Comparison of ENCODE assay signal across 13 cellular contexts in the genomic region with DNA sequence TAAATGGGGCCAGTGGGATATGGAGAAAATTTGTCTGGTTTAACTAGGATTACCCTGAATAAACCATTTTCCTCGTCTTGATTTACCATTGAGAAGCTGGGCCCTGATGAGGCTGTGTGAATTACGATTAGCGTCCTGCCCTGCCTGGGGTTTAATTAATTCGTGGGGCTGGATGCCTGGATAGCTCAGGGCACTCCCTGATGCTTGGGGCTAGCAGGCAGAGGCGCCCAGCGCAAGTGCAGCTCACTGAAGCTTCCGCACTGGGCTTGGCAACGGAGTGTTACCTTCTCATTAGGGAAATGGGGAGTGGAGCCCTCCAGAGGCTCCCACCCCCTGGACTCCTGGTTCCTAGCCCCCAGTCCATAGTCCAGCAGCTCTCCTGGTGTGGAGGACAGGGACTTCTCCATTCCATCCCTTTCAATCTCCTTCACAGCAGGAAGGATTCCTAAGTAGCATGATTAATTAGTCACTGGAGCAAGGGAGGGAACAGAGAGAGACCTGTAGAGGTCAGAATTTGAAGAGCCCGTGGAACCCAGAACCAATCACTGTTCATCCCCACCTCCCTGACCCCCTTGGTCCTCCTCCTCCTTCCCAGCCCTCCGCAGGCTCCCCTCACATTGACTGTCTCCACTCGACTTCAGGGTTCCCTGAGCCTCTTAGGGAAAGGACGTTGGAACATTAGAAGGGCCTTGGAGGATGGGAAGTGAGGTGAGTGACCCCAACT.
"Had no signal": no experiment of that assay in that cellular context is flagged by ENCODE, and none has a peak within 500 bp of the region (broad histone marks: within the 10 kb centered on the region; RNA-seq: fewer than 3 reads in every experiment).

No MANE protein-coding gene starts in this region.

- H3K9me3 Mint-ChIP-seq: mesothelial cell of epicardium had no signal

- H3K4me3 Mint-ChIP-seq: dendritic cell treated with granulocyte-macrophage colony-stimulating factor and Interleukin-4, amounts not matched to agents 40 ng/mL and 50 ng/mL, for 4 days; mesothelial cell of epicardium; natural killer cell; neural crest cell had no signal

- H3K27me3 Mint-ChIP-seq: dendritic cell treated with granulocyte-macrophage colony-stimulating factor and Interleukin-4, amounts not matched to agents 40 ng/mL and 50 ng/mL, for 4 days had no signal

- H3K4me1 Mint-ChIP-seq: mesothelial cell of epicardium, natural killer cell, neural crest cell had no signal

- DNase-seq: cerebellar nuclear complex; esophagus squamous epithelium; foreskin keratinocyte; kidney glomerular epithelial cell; mammary epithelial cell; natural killer cell; sigmoid colon; stimulated activated CD4-positive, alpha-beta T cell treated with anti-CD3 and anti-CD28 coated beads, Interleukin-12 subunit alpha, Interleukin-12 subunit beta, amount 100 ng/mL, for 4 hours; stimulated activated naive CD4-positive, alpha-beta T cell treated with Interleukin-2 at 50 U/mL for 16 hours had no signal

- H3K36me3 Mint-ChIP-seq: mesothelial cell of epicardium, natural killer cell had no signal

- ATAC-seq: foreskin keratinocyte, left lobe of liver, natural killer cell had no signal

- H3K27ac Mint-ChIP-seq: dendritic cell treated with granulocyte-macrophage colony-stimulating factor and Interleukin-4, amounts not matched to agents 40 ng/mL and 50 ng/mL, for 4 days; mesothelial cell of epicardium; natural killer cell had no signal
